14 cellular contexts compared by ENCODE assay signal in genomic region chr5:84885479-84886258, GRCh38.
DNase-seq lines count a peak whose midpoint lies in the region; ATAC-seq and TF ChIP-seq lines count a peak whose summit lies in the region.
"Had no signal": no experiment of that assay in that cellular context is flagged by ENCODE, and none has a peak within 500 bp of the region (broad histone marks: within the 10 kb centered on the region; RNA-seq: fewer than 3 reads in every experiment).

No MANE protein-coding gene starts in this region.

- CTCF ChIA-PET in PC-3 (lab: Charles Lee): no interaction called here

- no peaks in the 10 kb centered on the region for H3K9me2 ChIP-seq in PC-3 (replicated peaks; ENCODE audit: low read length)

- H3K27me3 Mint-ChIP-seq in T-helper 2 cell treated with Interferon-gamma antibody and Interleukin-4, amounts not matched to agents 5 μg/mL and 100 μg/mL, for 36 hours (ENCODE audit: low read depth): no peaks in the 10 kb centered on the region
- no peaks in the 10 kb centered on the region for H3K27me3 Mint-ChIP-seq in activated CD4-positive, alpha-beta T cell treated with anti-CD3 and anti-CD28 coated beads, Interleukin-2, amount 10 ng/mL, durations not matched to agents 24 days and 14 days
- H3K27me3 Mint-ChIP-seq: activated naive CD4-positive, alpha-beta T cell treated with anti-CD3 and anti-CD28 coated beads, Interleukin-2, amount 10 ng/mL, durations not matched to agents 7 days and 5 days had no signal

- DNase-seq in BE2C: peak; percentile 66
- peak; percentile 35 for DNase-seq in PC-3
- peak; percentile 71 for DNase-seq in epithelial cell of esophagus (ENCODE audit: low read depth)
- DNase-seq in inferior parietal cortex (ENCODE audit: extremely low spot score): peak; percentile 20
- DNase-seq in NCI-H2196 treated with DMSO at 0.1 percent for 48 hours (lab: John Stamatoyannopoulos, UW; ENCODE audit: unreplicated experiment): no peak
- no peak for DNase-seq in T-helper 2 cell treated with Interferon-gamma antibody and Interleukin-4, amounts not matched to agents 5 μg/mL and 100 μg/mL, for 36 hours (ENCODE audit: low spot score)
- DNase-seq in activated CD4-positive, alpha-beta T cell treated with anti-CD3 and anti-CD28 coated beads, Interleukin-2, amount 10 ng/mL, durations not matched to agents 24 days and 14 days: no peak
- no peak for DNase-seq in esophagus muscularis mucosa (ENCODE audit: extremely low spot score)
- DNase-seq: activated naive CD4-positive, alpha-beta T cell treated with anti-CD3 and anti-CD28 coated beads, Interleukin-2, amount 10 ng/mL, durations not matched to agents 7 days and 5 days; colonic mucosa; NCI-H2171; tibial artery had no signal

- no peaks in the 10 kb centered on the region for H3F3A ChIP-seq in PC-3 (ENCODE audit: low read length, unreplicated experiment)

- no peak overlapping the region for H3K4me3 Mint-ChIP-seq in T-helper 2 cell treated with Interferon-gamma antibody and Interleukin-4, amounts not matched to agents 5 μg/mL and 100 μg/mL, for 36 hours
- H3K4me3 Mint-ChIP-seq in activated CD4-positive, alpha-beta T cell treated with anti-CD3 and anti-CD28 coated beads, Interleukin-2, amount 10 ng/mL, durations not matched to agents 24 days and 14 days: no peak overlapping the region
- H3K4me3 Mint-ChIP-seq: activated naive CD4-positive, alpha-beta T cell treated with anti-CD3 and anti-CD28 coated beads, Interleukin-2, amount 10 ng/mL, durations not matched to agents 7 days and 5 days had no signal

- POLR2A ChIA-PET in PC-3 (lab: Charles Lee; ENCODE audit: unreplicated experiment): no interaction called here

- H3K27ac ChIP-seq in PC-3 (ENCODE audit: low read length): peak overlapping the region; percentile 23
- H3K27ac ChIP-seq in esophagus muscularis mucosa (replicated peaks in 1 of 4): no peak overlapping the region
- H3K27ac ChIP-seq: colonic mucosa, prostate gland, tibial artery had no signal

- H4K20me1 ChIP-seq in PC-3 (ENCODE audit: low read length): no peaks in the 10 kb centered on the region

- H3K9ac ChIP-seq in PC-3 (ENCODE audit: low read length): peak overlapping the region; percentile 17; the same call in 1 of the 2 replicates

- no peaks in the 10 kb centered on the region for H3K36me3 ChIP-seq in BE2C
- H3K36me3 ChIP-seq in PC-3 (ENCODE audit: low read depth, low read length): no peaks in the 10 kb centered on the region
- no peaks in the 10 kb centered on the region for H3K36me3 ChIP-seq in esophagus muscularis mucosa
- H3K36me3 ChIP-seq: colonic mucosa, prostate gland, tibial artery had no signal

- peak; percentile 87 for ATAC-seq in PC-3
- ATAC-seq: esophagus mucosa had no signal

- no peak for TF ChIP-seq POLR2A in esophagus muscularis mucosa (IDR thresholded peaks at IDR 0.05; ENCODE audit: low read depth)

- BruUV-seq in PC-3 (replicated peaks; lab: Mats Ljungman, UMichigan): no TSS peak

- H2AFZ ChIP-seq in PC-3 (ENCODE audit: low read length): no peak overlapping the region

- no peak overlapping the region for H3K27ac Mint-ChIP-seq in T-helper 2 cell treated with Interferon-gamma antibody and Interleukin-4, amounts not matched to agents 5 μg/mL and 100 μg/mL, for 36 hours
- H3K27ac Mint-ChIP-seq in activated CD4-positive, alpha-beta T cell treated with anti-CD3 and anti-CD28 coated beads, Interleukin-2, amount 10 ng/mL, durations not matched to agents 24 days and 14 days: no peak overlapping the region
- H3K27ac Mint-ChIP-seq: activated naive CD4-positive, alpha-beta T cell treated with anti-CD3 and anti-CD28 coated beads, Interleukin-2, amount 10 ng/mL, durations not matched to agents 7 days and 5 days had no signal

- peaks cover 6% of the 10 kb centered on the region for H3K9me3 Mint-ChIP-seq in T-helper 2 cell treated with Interferon-gamma antibody and Interleukin-4, amounts not matched to agents 5 μg/mL and 100 μg/mL, for 36 hours
- no peaks in the 10 kb centered on the region for H3K9me3 Mint-ChIP-seq in activated CD4-positive, alpha-beta T cell treated with anti-CD3 and anti-CD28 coated beads, Interleukin-2, amount 10 ng/mL, durations not matched to agents 24 days and 14 days
- H3K9me3 Mint-ChIP-seq: activated naive CD4-positive, alpha-beta T cell treated with anti-CD3 and anti-CD28 coated beads, Interleukin-2, amount 10 ng/mL, durations not matched to agents 7 days and 5 days had no signal

- WGBS in esophagus muscularis mucosa: 39% methylated on average over 1 of the region's 1 CpG

- no peaks in the 10 kb centered on the region for H3K9me3 ChIP-seq in BE2C
- H3K9me3 ChIP-seq in PC-3 (ENCODE audit: low read length): no peaks in the 10 kb centered on the region
- H3K9me3 ChIP-seq in esophagus muscularis mucosa: no peaks in the 10 kb centered on the region
- H3K9me3 ChIP-seq: colonic mucosa, prostate gland, tibial artery had no signal

- H3K4me3 ChIP-seq in BE2C (ENCODE audit: low read depth, low read length) (no peak overlapping the region), PC-3 (ENCODE audit: low read length) (no peak overlapping the region), epithelial cell of esophagus (ENCODE audit: low read length) (no peak overlapping the region), esophagus muscularis mucosa (no peak overlapping the region)
- H3K4me3 ChIP-seq: colonic mucosa, prostate gland, tibial artery had no signal

- H3K36me3 Mint-ChIP-seq in T-helper 2 cell treated with Interferon-gamma antibody and Interleukin-4, amounts not matched to agents 5 μg/mL and 100 μg/mL, for 36 hours (ENCODE audit: low read depth): no peaks in the 10 kb centered on the region
- no peaks in the 10 kb centered on the region for H3K36me3 Mint-ChIP-seq in activated CD4-positive, alpha-beta T cell treated with anti-CD3 and anti-CD28 coated beads, Interleukin-2, amount 10 ng/mL, durations not matched to agents 24 days and 14 days (ENCODE audit: low read depth)
- H3K36me3 Mint-ChIP-seq: activated naive CD4-positive, alpha-beta T cell treated with anti-CD3 and anti-CD28 coated beads, Interleukin-2, amount 10 ng/mL, durations not matched to agents 7 days and 5 days had no signal

- TF ChIP-seq CTCF in BE2C (IDR thresholded peaks at IDR 0.05; ENCODE audit: low read depth, low read length): no peak
- no peak for TF ChIP-seq CTCF in PC-3 (conservative IDR thresholded peaks at IDR 0.05; ENCODE audit: low read depth, low read length)
- TF ChIP-seq CTCF in epithelial cell of esophagus (IDR thresholded peaks at IDR 0.05; ENCODE audit: insufficient read depth, low read depth, low read length, missing control alignments): no peak
- TF ChIP-seq CTCF in esophagus muscularis mucosa (IDR thresholded peaks at IDR 0.05): no peak

- peaks cover 14% of the 10 kb centered on the region for H3K4me1 ChIP-seq in BE2C
- no peaks in the 10 kb centered on the region for H3K4me1 ChIP-seq in PC-3 (ENCODE audit: insufficient read depth, low read length)
- peaks cover 0 to 11% (median 4%) of the 10 kb centered on the region in 4 donors for H3K4me1 ChIP-seq in esophagus muscularis mucosa
- H3K4me1 ChIP-seq: colonic mucosa, prostate gland had no signal

- H3K4me2 ChIP-seq in PC-3 (ENCODE audit: low read length): no peak overlapping the region

- no peaks in the 10 kb centered on the region for H3K27me3 ChIP-seq in BE2C
- no peaks in the 10 kb centered on the region for H3K27me3 ChIP-seq in PC-3 (ENCODE audit: low read length)
- no peaks in the 10 kb centered on the region for H3K27me3 ChIP-seq in esophagus muscularis mucosa
- H3K27me3 ChIP-seq: colonic mucosa, tibial artery had no signal

- H3K79me2 ChIP-seq in PC-3 (ENCODE audit: low read length): no peaks in the 10 kb centered on the region

- TF ChIP-seq EP300 in esophagus muscularis mucosa (IDR thresholded peaks at IDR 0.05): no peak

- H3K4me1 Mint-ChIP-seq in T-helper 2 cell treated with Interferon-gamma antibody and Interleukin-4, amounts not matched to agents 5 μg/mL and 100 μg/mL, for 36 hours (ENCODE audit: low read depth): no peaks in the 10 kb centered on the region
- no peaks in the 10 kb centered on the region for H3K4me1 Mint-ChIP-seq in activated CD4-positive, alpha-beta T cell treated with anti-CD3 and anti-CD28 coated beads, Interleukin-2, amount 10 ng/mL, durations not matched to agents 24 days and 14 days
- H3K4me1 Mint-ChIP-seq: activated naive CD4-positive, alpha-beta T cell treated with anti-CD3 and anti-CD28 coated beads, Interleukin-2, amount 10 ng/mL, durations not matched to agents 7 days and 5 days had no signal

- intact Hi-C loops in PC-3 (cut with micrococcal nuclease): no loop called here
- intact Hi-C loops in activated CD4-positive, alpha-beta T cell treated with anti-CD3 and anti-CD28 coated beads, Interleukin-2, amount 10 ng/mL, durations not matched to agents 24 days and 14 days (cut with micrococcal nuclease): no loop called here
- intact Hi-C loops in esophagus muscularis mucosa (cut with DNase I): no loop called here

Comparison
In these comparisons a context has a peak if more than half of its experiments do, and no peak if none do; other contexts are left out.
1. DNase-seq: peak in BE2C (single experiment), PC-3 (single experiment), epithelial cell of esophagus (single experiment) and inferior parietal cortex (single experiment); none in NCI-H2196 treated with DMSO at 0.1 percent for 48 hours (single experiment), T-helper 2 cell treated with Interferon-gamma antibody and Interleukin-4, amounts not matched to agents 5 μg/mL and 100 μg/mL, for 36 hours (single experiment), activated CD4-positive, alpha-beta T cell treated with anti-CD3 and anti-CD28 coated beads, Interleukin-2, amount 10 ng/mL, durations not matched to agents 24 days and 14 days (single experiment) and esophagus muscularis mucosa (single experiment).